24 cellular contexts compared by ENCODE assay signal in genomic region chr4:26995316-26995715, GRCh38.
"Had no signal": no experiment of that assay in that cellular context is flagged by ENCODE, and none has a peak within 500 bp of the region (broad histone marks: within the 10 kb centered on the region; RNA-seq: fewer than 3 reads in every experiment).

No MANE protein-coding gene starts in this region.

- H3K9me3 ChIP-seq: lower lobe of right lung, right lobe of liver, stomach, suprapubic skin, tibial nerve had no signal

- H3K4me3 Mint-ChIP-seq: activated T-cell treated with anti-CD3 and anti-CD28 coated beads, Interleukin-2, amount 50 U/mL, for 24 hours; activated T-helper 17 cell treated with anti-CD3 and anti-CD28 coated beads, Interleukin-2, amount 50 U/mL, for 72 hours; neural crest cell had no signal

- H3K27ac ChIP-seq: lower lobe of right lung, right lobe of liver, skin epidermis, stomach, suprapubic skin had no signal

- H3K36me3 ChIP-seq: heart right ventricle, lower lobe of right lung, suprapubic skin, tibial nerve had no signal

- H3K27ac Mint-ChIP-seq: activated T-helper 17 cell treated with anti-CD3 and anti-CD28 coated beads, Interleukin-2, amount 50 U/mL, for 72 hours; stimulated activated memory B cell treated with anti-CD40 and anti-IgM and Interleukin-4, amounts not matched to agents 10 μg/mL and 1 μg/mL and 100 μg/mL, for 72 hours had no signal

- H3K9me3 Mint-ChIP-seq: activated T-helper 17 cell treated with anti-CD3 and anti-CD28 coated beads, Interleukin-2, amount 50 U/mL, for 72 hours had no signal

- H3K4me3 ChIP-seq: heart right ventricle, lower lobe of right lung, right lobe of liver, skin epidermis, stomach, suprapubic skin, tibial nerve had no signal

- DNase-seq: activated CD4-positive, alpha-beta T cell treated with anti-CD3 and anti-CD28 coated beads for 48 hours; activated CD4-positive, CD25-positive, alpha-beta regulatory T cell; activated CD8-positive, alpha-beta memory T cell treated with anti-CD3 and anti-CD28 coated beads for 24 hours; activated CD8-positive, alpha-beta memory T cell treated with anti-CD3 and anti-CD28 coated beads, Interleukin-2, amount 50 U/mL, for 4 hours; activated naive CD4-positive, alpha-beta T cell; activated T-cell treated with anti-CD3 and anti-CD28 coated beads, Interleukin-2, amount 50 U/mL, for 24 hours; aorta; heart right ventricle; lower lobe of right lung; naive B cell; occipital lobe; posterior cingulate gyrus; right lobe of liver; stimulated activated CD4-positive, alpha-beta T cell treated with anti-CD3 and anti-CD28 coated beads, Interleukin-15, amount 100 ng/mL, for 24 hours; stomach; T1000 had no signal

- H3K27me3 Mint-ChIP-seq: activated T-cell treated with anti-CD3 and anti-CD28 coated beads, Interleukin-2, amount 50 U/mL, for 24 hours; activated T-helper 17 cell treated with anti-CD3 and anti-CD28 coated beads, Interleukin-2, amount 50 U/mL, for 72 hours; brain; naive B cell; stimulated activated memory B cell treated with anti-CD40 and anti-IgM and Interleukin-4, amounts not matched to agents 10 μg/mL and 1 μg/mL and 100 μg/mL, for 72 hours had no signal

- H3K27me3 ChIP-seq: heart right ventricle, right lobe of liver, stomach, suprapubic skin, tibial nerve had no signal

- ATAC-seq: activated T-helper 17 cell treated with anti-CD3 and anti-CD28 coated beads, Interleukin-2, amount 50 U/mL, for 72 hours; heart right ventricle; left lobe of liver; lower lobe of right lung; right lobe of liver; stimulated activated memory B cell treated with anti-CD40 and anti-IgM and Interleukin-4, amounts not matched to agents 10 μg/mL and 1 μg/mL and 100 μg/mL, for 72 hours had no signal

- H3K4me1 ChIP-seq: right lobe of liver had no signal

- H3K4me1 Mint-ChIP-seq: neural crest cell had no signal
